Comparison of ENCODE assay signal across 17 cellular contexts in the genomic region with DNA sequence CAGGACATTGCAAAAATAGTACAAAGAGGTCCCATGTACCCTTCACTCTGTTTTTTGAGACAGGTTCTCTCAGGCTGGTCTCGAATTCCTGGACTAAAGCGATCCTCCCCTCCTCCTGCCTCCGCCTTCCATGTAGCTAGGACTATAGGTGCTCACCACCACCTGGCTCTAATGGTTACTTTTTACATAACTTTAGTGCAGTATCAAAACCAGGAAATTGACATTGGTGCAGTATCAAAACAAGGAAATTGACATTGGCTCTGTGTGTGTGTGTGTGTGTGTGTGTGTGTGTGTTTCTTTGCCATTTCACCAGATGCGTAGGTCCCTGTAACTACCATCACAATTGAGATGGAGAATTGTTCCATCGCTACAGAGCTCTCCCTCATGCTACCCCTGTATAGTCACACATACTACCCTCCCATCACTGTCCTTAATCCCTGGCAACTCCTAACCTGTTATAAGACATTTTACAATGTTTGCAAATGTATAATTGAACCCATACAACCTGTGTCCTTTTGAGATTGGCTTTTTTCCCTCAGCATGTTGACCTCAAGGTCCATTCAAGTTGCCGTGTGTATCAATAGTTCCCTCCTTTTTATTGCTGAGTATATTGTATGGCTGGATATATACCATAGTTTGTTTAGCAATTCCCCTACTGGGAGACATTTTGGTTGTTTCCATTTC. TPM values are rescaled to one million over a fixed set of nuclear protein-coding genes. Genes with fewer than 3 reads are reported as not detected.
A peak's percentile ranks its signal among the peaks of the same experiment; 100 is the strongest.
DNase-seq lines count a peak whose midpoint lies in the region; ATAC-seq lines count a peak whose summit lies in the region.
"Had no signal": no experiment of that assay in that cellular context is flagged by ENCODE, and none has a peak within 500 bp of the region (broad histone marks: within the 10 kb centered on the region; RNA-seq: fewer than 3 reads in every experiment).

No MANE protein-coding gene starts in this region.

- no peaks in the 10 kb centered on the region for H3K27me3 Mint-ChIP-seq in activated CD4-positive, alpha-beta T cell treated with anti-CD3 and anti-CD28 coated beads, Interleukin-2, amount 10 ng/mL, durations not matched to agents 7 days and 5 days
- peaks cover 0 to 3% of the 10 kb centered on the region in 2 donors for H3K27me3 Mint-ChIP-seq in CD8-positive, alpha-beta memory T cell
- H3K27me3 Mint-ChIP-seq in activated naive CD8-positive, alpha-beta T cell treated with anti-CD3 and anti-CD28 coated beads for 36 hours = no peaks in the 10 kb centered on the region
- no peaks in the 10 kb centered on the region for H3K27me3 Mint-ChIP-seq in naive thymus-derived CD8-positive, alpha-beta T cell

- peaks cover 54% of the 10 kb centered on the region for H3K36me3 Mint-ChIP-seq in activated CD4-positive, alpha-beta T cell treated with anti-CD3 and anti-CD28 coated beads, Interleukin-2, amount 10 ng/mL, durations not matched to agents 7 days and 5 days (ENCODE audit: low read depth)
- peaks cover 10 to 36% (median 11%) of the 10 kb centered on the region in 3 donors for H3K36me3 Mint-ChIP-seq in CD8-positive, alpha-beta memory T cell
- peaks cover 21% of the 10 kb centered on the region for H3K36me3 Mint-ChIP-seq in activated naive CD8-positive, alpha-beta T cell treated with anti-CD3 and anti-CD28 coated beads for 36 hours
- H3K36me3 Mint-ChIP-seq in naive thymus-derived CD8-positive, alpha-beta T cell = peaks cover 0 to 21% (median 6%) of the 10 kb centered on the region in 3 donors

- no peaks in the 10 kb centered on the region for H3K27me3 ChIP-seq in CD8-positive, alpha-beta memory T cell (ENCODE audit: insufficient read depth, low read length, poor library complexity, severe bottlenecking)
- H3K27me3 ChIP-seq: BLaER1 treated with 17β-estradiol and CSF1 and Interleukin-3, amounts not matched to agents 10 nM and 100 nM had no signal

- peak in 1 of 2 donors; percentile 15 for ATAC-seq in naive thymus-derived CD8-positive, alpha-beta T cell
- ATAC-seq in GM19463 (IDR thresholded peaks at IDR 0.05; ENCODE audit: unreplicated experiment) (no peak), HG03460 (IDR thresholded peaks at IDR 0.05; ENCODE audit: unreplicated experiment) (no peak)

- no peaks in the 10 kb centered on the region for H3K36me3 ChIP-seq in CD8-positive, alpha-beta memory T cell (ENCODE audit: insufficient read depth, low read length)
- H3K36me3 ChIP-seq: BLaER1 treated with 17β-estradiol and CSF1 and Interleukin-3, amounts not matched to agents 10 nM and 100 nM had no signal

- H3K9me3 Mint-ChIP-seq in activated CD4-positive, alpha-beta T cell treated with anti-CD3 and anti-CD28 coated beads, Interleukin-2, amount 10 ng/mL, durations not matched to agents 7 days and 5 days = peaks cover 30% of the 10 kb centered on the region
- peaks cover 0 to 5% (median 2%) of the 10 kb centered on the region in 5 donors for H3K9me3 Mint-ChIP-seq in CD8-positive, alpha-beta memory T cell
- peaks cover 14% of the 10 kb centered on the region for H3K9me3 Mint-ChIP-seq in activated naive CD8-positive, alpha-beta T cell treated with anti-CD3 and anti-CD28 coated beads for 36 hours
- H3K9me3 Mint-ChIP-seq in naive thymus-derived CD8-positive, alpha-beta T cell = peaks cover 0 to 7% (median 4%) of the 10 kb centered on the region in 9 donors

- H3K4me1 ChIP-seq in CD8-positive, alpha-beta memory T cell (ENCODE audit: insufficient read depth, low read length) = peaks cover 77% of the 10 kb centered on the region

- peak overlapping the region; percentile 47 for H3K27ac Mint-ChIP-seq in activated CD4-positive, alpha-beta T cell treated with anti-CD3 and anti-CD28 coated beads, Interleukin-2, amount 10 ng/mL, durations not matched to agents 7 days and 5 days
- peak overlapping the region in 7 of 8 donors; percentile 6 to 78 (median 45) for H3K27ac Mint-ChIP-seq in CD8-positive, alpha-beta memory T cell
- peak overlapping the region; percentile 21 for H3K27ac Mint-ChIP-seq in activated naive CD8-positive, alpha-beta T cell treated with anti-CD3 and anti-CD28 coated beads for 36 hours
- peak overlapping the region; percentile 11 to 93 (median 71) for H3K27ac Mint-ChIP-seq in naive thymus-derived CD8-positive, alpha-beta T cell

- no peak overlapping the region for H3K27ac ChIP-seq in CD8-positive, alpha-beta memory T cell (ENCODE audit: low read depth, low read length)
- H3K27ac ChIP-seq: BLaER1 treated with 17β-estradiol and CSF1 and Interleukin-3, amounts not matched to agents 10 nM and 100 nM had no signal

- H3K9me3 ChIP-seq in CD8-positive, alpha-beta memory T cell (ENCODE audit: low read length) = no peaks in the 10 kb centered on the region

- CTCF ChIA-PET in activated CD4-positive, alpha-beta T cell treated with anti-CD3 and anti-CD28 coated beads, Interleukin-2, amount 10 ng/mL, durations not matched to agents 7 days and 5 days (lab: Charles Lee) = interaction anchor here (1.4 to 1.6 kb wide), 4 partner anchors 9 to 53 kb away, joined by 4 to 6 read pairs (median 4); no protein-coding TSS in a partner anchor
- CTCF ChIA-PET in CD8-positive, alpha-beta memory T cell (lab: Charles Lee) = interaction anchor here (1.7 to 4.3 kb wide), 2 partner anchors 27 to 31 kb away, joined by 7 to 22 read pairs; no protein-coding TSS in a partner anchor

- no peak overlapping the region for H3K4me3 Mint-ChIP-seq in activated CD4-positive, alpha-beta T cell treated with anti-CD3 and anti-CD28 coated beads, Interleukin-2, amount 10 ng/mL, durations not matched to agents 7 days and 5 days
- peak overlapping the region in 2 of 7 donors; percentile 22 to 37 for H3K4me3 Mint-ChIP-seq in CD8-positive, alpha-beta memory T cell
- H3K4me3 Mint-ChIP-seq in activated naive CD8-positive, alpha-beta T cell treated with anti-CD3 and anti-CD28 coated beads for 36 hours = peak overlapping the region; percentile 6
- peak overlapping the region in 7 of 10 donors; percentile 3 to 72 (median 62) for H3K4me3 Mint-ChIP-seq in naive thymus-derived CD8-positive, alpha-beta T cell

- POLR2A ChIA-PET in activated CD4-positive, alpha-beta T cell treated with anti-CD3 and anti-CD28 coated beads, Interleukin-2, amount 10 ng/mL, durations not matched to agents 7 days and 5 days (lab: Charles Lee) = no interaction called here
- POLR2A ChIA-PET in CD8-positive, alpha-beta memory T cell (lab: Charles Lee) = no interaction called here
- POLR2A ChIA-PET in naive thymus-derived CD8-positive, alpha-beta T cell (lab: Charles Lee) = interaction anchor here (0.9 to 25.0 kb wide), 7 partner anchors 9 to 31 kb away, joined by 3 to 1085 read pairs (median 11); a partner anchor contains a TSS

- no peak for DNase-seq in activated CD4-positive, alpha-beta T cell treated with anti-CD3 and anti-CD28 coated beads, Interleukin-2, amount 10 ng/mL, durations not matched to agents 7 days and 5 days
- DNase-seq in activated CD4-positive, alpha-beta T cell treated with anti-CD3 and anti-CD28 coated beads for 4 hours = no peak
- no peak for DNase-seq in CD8-positive, alpha-beta memory T cell
- DNase-seq in activated naive CD8-positive, alpha-beta T cell treated with anti-CD3 and anti-CD28 coated beads for 36 hours = no peak
- DNase-seq in naive thymus-derived CD8-positive, alpha-beta T cell = no peak
- DNase-seq in OCI-M2 (lab: John Stamatoyannopoulos, UW; ENCODE audit: unreplicated experiment) = no peak
- DNase-seq: KBM-7, NCI-H1417 treated with DMSO at 0.1 percent for 48 hours, NCI-H1930, NCI-H2171, NCI-H446, NCI-H69, SHP77 treated with DMSO at 0.1 percent for 48 hours had no signal

- no peak overlapping the region for H3K4me3 ChIP-seq in CD8-positive, alpha-beta memory T cell (ENCODE audit: low read length)
- H3K4me3 ChIP-seq: BLaER1 treated with 17β-estradiol and CSF1 and Interleukin-3, amounts not matched to agents 10 nM and 100 nM had no signal

- peaks cover 59% of the 10 kb centered on the region for H3K4me1 Mint-ChIP-seq in activated CD4-positive, alpha-beta T cell treated with anti-CD3 and anti-CD28 coated beads, Interleukin-2, amount 10 ng/mL, durations not matched to agents 7 days and 5 days
- H3K4me1 Mint-ChIP-seq in CD8-positive, alpha-beta memory T cell = peaks cover 82 to 95% (median 95%) of the 10 kb centered on the region in 3 donors
- H3K4me1 Mint-ChIP-seq in activated naive CD8-positive, alpha-beta T cell treated with anti-CD3 and anti-CD28 coated beads for 36 hours = peaks cover 72% of the 10 kb centered on the region
- peaks cover 40 to 93% (median 87%) of the 10 kb centered on the region in 4 donors for H3K4me1 Mint-ChIP-seq in naive thymus-derived CD8-positive, alpha-beta T cell

RNA-seq across cellular contexts. Expression of a gene that starts 28.3 kb away (rescaled TPM):
- total RNA-seq in activated CD4-positive, alpha-beta T cell treated with anti-CD3 and anti-CD28 coated beads, Interleukin-2, amount 10 ng/mL, durations not matched to agents 7 days and 5 days = 100 to 1,000 TPM; 287 to 303 TPM
- 10 to 100 TPM; 54.4 to 58.2 TPM for total RNA-seq in CD8-positive, alpha-beta memory T cell
- 427 TPM for polyA plus RNA-seq in CD8-positive, alpha-beta memory T cell
- total RNA-seq in activated naive CD8-positive, alpha-beta T cell treated with anti-CD3 and anti-CD28 coated beads for 36 hours = 10 to 100 TPM; 75.2 to 80.0 TPM
- total RNA-seq in naive thymus-derived CD8-positive, alpha-beta T cell = 100 to 1,000 TPM; 511 to 531 TPM
- 100 to 1,000 TPM; 413 to 542 (median 468) TPM for polyA plus RNA-seq in naive thymus-derived CD8-positive, alpha-beta T cell
- total RNA-seq: A172 had no signal

Comparison
In these comparisons a context has a peak if more than half of its experiments do, and no peak if none do; other contexts are left out.
1. H3K27ac Mint-ChIP-seq: peak in every context shown above with its lines; median percentile 71 in naive thymus-derived CD8-positive, alpha-beta T cell; 47 in activated CD4-positive, alpha-beta T cell treated with anti-CD3 and anti-CD28 coated beads, Interleukin-2, amount 10 ng/mL, durations not matched to agents 7 days and 5 days; 45 in CD8-positive, alpha-beta memory T cell; 21 in activated naive CD8-positive, alpha-beta T cell treated with anti-CD3 and anti-CD28 coated beads for 36 hours.